18 cellular contexts compared by ENCODE assay signal in genomic region chr15:60340207-60340921, GRCh38. TPM values are rescaled to one million over a fixed set of nuclear protein-coding genes. Genes with fewer than 3 reads are reported as not detected.
DNase-seq lines count a peak whose midpoint lies in the region; FAIRE-seq and TF ChIP-seq lines count a peak whose summit lies in the region.
"Had no signal": no experiment of that assay in that cellular context is flagged by ENCODE, and none has a peak within 500 bp of the region (broad histone marks: within the 10 kb centered on the region; RNA-seq: fewer than 3 reads in every experiment).

No MANE protein-coding gene starts in this region.

- POLR2A ChIA-PET in BJ (lab: Charles Lee) = no interaction called here

- DNase-seq in BJ (ENCODE audit: low read depth) (no peak), NCI-H146 (lab: John Stamatoyannopoulos, UW) (peak; percentile 22), endodermal cell (peak; percentile 71), mesothelial cell of epicardium (ENCODE audit: low spot score in 2 of 2, unreplicated experiment in 2 of 2) (no peak), middle frontal gyrus (ENCODE audit: extremely low spot score, low spot score) (no peak), SHP77 treated with DMSO at 0.1 percent for 48 hours (lab: John Stamatoyannopoulos, UW) (no peak), GM12891 (ENCODE audit: insufficient read length, low spot score) (no peak), LoVo (ENCODE audit: low spot score) (no peak)
- DNase-seq: activated CD4-positive, alpha-beta T cell treated with anti-CD3 and anti-CD28 coated beads for 4 hours; activated T-cell treated with anti-CD3 and anti-CD28 coated beads, Interleukin-2, amount 50 U/mL, for 4 hours; dorsolateral prefrontal cortex; NCI-H1436 treated with DMSO at 0.1 percent for 48 hours; PC-3; stimulated activated CD8-positive, alpha-beta memory T cell treated with anti-CD3 and anti-CD28 coated beads, Interleukin-4, amount 100 ng/mL, for 48 hours had no signal

- H3K4me3 ChIP-seq in BJ (ENCODE audit: low read depth, low read length) (no peak overlapping the region), endodermal cell (ENCODE audit: low read length) (no peak overlapping the region)
- H3K4me3 ChIP-seq: dorsolateral prefrontal cortex, tibial nerve had no signal

- H3K27me3 ChIP-seq in BJ (ENCODE audit: control insufficient read depth, insufficient read depth, low read length) (no peaks in the 10 kb centered on the region), endodermal cell (ENCODE audit: control insufficient read depth, insufficient read depth, low read length, poor library complexity, severe bottlenecking) (no peaks in the 10 kb centered on the region)
- H3K27me3 ChIP-seq: tibial nerve had no signal

- H3K27me3 Mint-ChIP-seq in endodermal cell (ENCODE audit: insufficient read depth) (no peaks in the 10 kb centered on the region), mesothelial cell of epicardium (ENCODE audit: low read depth) (no peaks in the 10 kb centered on the region)
- H3K27me3 Mint-ChIP-seq: progenitor cell of endocrine pancreas had no signal

- H3K4me3 Mint-ChIP-seq in endodermal cell (no peak overlapping the region), mesothelial cell of epicardium (no peak overlapping the region)
- H3K4me3 Mint-ChIP-seq: activated T-cell treated with anti-CD3 and anti-CD28 coated beads, Interleukin-2, amount 50 U/mL, for 4 hours had no signal

- H3K27ac Mint-ChIP-seq in endodermal cell (no peak overlapping the region), mesothelial cell of epicardium (peak overlapping the region; percentile 26)
- H3K27ac Mint-ChIP-seq: progenitor cell of endocrine pancreas had no signal

- no peak overlapping the region for H3K27ac ChIP-seq in endodermal cell (ENCODE audit: low read depth, low read length)
- H3K27ac ChIP-seq: C4-2B, dorsolateral prefrontal cortex, KMS-11, tibial nerve had no signal

- no peak overlapping the region for H3K9ac ChIP-seq in endodermal cell (ENCODE audit: extremely low read depth, low read length, poor library complexity, severe bottlenecking)
- H3K9ac ChIP-seq: KMS-11 had no signal

- FAIRE-seq in GM12891 (lab: Jason Lieb, UNC) = no peak

- H3K36me3 Mint-ChIP-seq in endodermal cell (ENCODE audit: low read depth) (no peaks in the 10 kb centered on the region), mesothelial cell of epicardium (peaks cover 8% of the 10 kb centered on the region)

- H3K4me1 ChIP-seq in endodermal cell (ENCODE audit: control insufficient read depth, insufficient read depth, low read length) = no peaks in the 10 kb centered on the region

- peaks cover under 1% of the 10 kb centered on the region; the same call in 1 of the 2 replicates for H3K36me3 ChIP-seq in BJ (ENCODE audit: control insufficient read depth, insufficient read depth, low read length)
- H3K36me3 ChIP-seq in endodermal cell (ENCODE audit: control insufficient read depth, insufficient read depth, low read length) = peaks cover 2% of the 10 kb centered on the region

- 85 to 92% methylated on average over 4 to 9 of the region's 9 CpGs for WGBS in endodermal cell (ENCODE audit: insufficient coverage in 1 of 2, insufficient read length in 1 of 2), 2 experiments

- TF ChIP-seq POLR2A in GM12891 (IDR thresholded peaks at IDR 0.05; ENCODE audit: low read depth, low read length) = no peak

- peaks cover 7% of the 10 kb centered on the region for H3K4me1 Mint-ChIP-seq in endodermal cell
- H3K4me1 Mint-ChIP-seq in mesothelial cell of epicardium = peaks cover 20% of the 10 kb centered on the region

- H3K9me3 Mint-ChIP-seq in endodermal cell (no peaks in the 10 kb centered on the region), mesothelial cell of epicardium (no peaks in the 10 kb centered on the region)
- H3K9me3 Mint-ChIP-seq: activated T-cell treated with anti-CD3 and anti-CD28 coated beads, Interleukin-2, amount 50 U/mL, for 4 hours had no signal

- CTCF ChIA-PET in BJ (lab: Yijun Ruan, JAX) = interaction anchor here (0.6 to 2.3 kb wide), 2 partner anchors 10 to 13 kb away, joined by 3 to 8 read pairs; no protein-coding TSS in a partner anchor

- H3K9me3 ChIP-seq in endodermal cell (ENCODE audit: control insufficient read depth, low read length) = no peaks in the 10 kb centered on the region
- H3K9me3 ChIP-seq: tibial nerve had no signal

- peak; percentile 24; the same call in 1 of the 2 replicates for TF ChIP-seq CTCF in BJ (IDR thresholded peaks at IDR 0.05; ENCODE audit: insufficient read depth, low read depth, low read length)
- peak; percentile 35 for TF ChIP-seq CTCF in endodermal cell (conservative IDR thresholded peaks at IDR 0.05)
- TF ChIP-seq CTCF in mesothelial cell of epicardium (IDR thresholded peaks at IDR 0.05; ENCODE audit: unreplicated experiment) = no peak

TF ChIP-seq in GM12891, 5 proteins besides CTCF, POLR2A, EP300 and RAD21:
- no peak for TF ChIP-seq SPI1 (IDR thresholded peaks at IDR 0.05; ENCODE audit: low read depth, low read length)
- no peak for TF ChIP-seq TAF1 (IDR thresholded peaks at IDR 0.05; ENCODE audit: low read depth, low read length)
- no peak for TF ChIP-seq POU2F2 (IDR thresholded peaks at IDR 0.05; ENCODE audit: low read depth, low read length)
- no peak for TF ChIP-seq POLR2AphosphoS5 (IDR thresholded peaks at IDR 0.05; ENCODE audit: low read depth, low read length)
- no peak for TF ChIP-seq PAX5 (IDR thresholded peaks at IDR 0.05; ENCODE audit: insufficient read depth, low read length, severe bottlenecking)

RNA-seq across cellular contexts. Expression of gene ANXA2, which starts 57.4 kb away (rescaled TPM):
- 5,886 and 6,474 TPM in 2 replicates for polyA plus RNA-seq in BJ (2011; rRNA removed)
- 2,251 and 4,059 TPM in 2 replicates for polyA minus RNA-seq in BJ (2011; rRNA and poly(A)+ RNA removed)
- 100 to 1,000 TPM; 355 to 392 TPM for total RNA-seq in endodermal cell
- polyA plus RNA-seq in endodermal cell (2013, experiment 1 of 2) = 280 TPM
- polyA plus RNA-seq in endodermal cell (2013, experiment 2 of 2) = 311 TPM
- total RNA-seq in mesothelial cell of epicardium = 1,031 to 1,044 TPM (median 1,040 TPM) in 3 replicates
- polyA plus RNA-seq in GM12891 (2012; ENCODE audit: low read depth, missing spikeins) = 59.1 TPM

Comparison
In these comparisons a context has a peak if more than half of its experiments do, and no peak if none do; other contexts are left out.
1. DNase-seq: peak in NCI-H146 (single experiment) and endodermal cell (single experiment); none in BJ (single experiment), mesothelial cell of epicardium (0 of 2), middle frontal gyrus (single experiment), SHP77 treated with DMSO at 0.1 percent for 48 hours (single experiment), GM12891 (single experiment) and LoVo (single experiment).